Comparison of ENCODE assay signal across 1 cellular context in genomic region chr10:32459072-32459703, GRCh38.
TF ChIP-seq lines count a peak whose summit lies in the region.

No MANE protein-coding gene starts in this region.

TF ChIP-seq in WTC11, 78 proteins besides CTCF, POLR2A, EP300 and RAD21 (continued from another document):
- no peak for TF ChIP-seq ZSCAN18 (CRISPR knock-in tag; IDR thresholded peaks at IDR 0.05)
- no peak for TF ChIP-seq MLX (CRISPR knock-in tag; IDR thresholded peaks at IDR 0.05)
- no peak for TF ChIP-seq RORB (CRISPR knock-in tag; IDR thresholded peaks at IDR 0.05)
- TF ChIP-seq ZNF671 (CRISPR knock-in tag; IDR thresholded peaks at IDR 0.05), result no peak
- TF ChIP-seq TCF7 (CRISPR knock-in tag; IDR thresholded peaks at IDR 0.05; ENCODE audit: low read depth), result no peak
